Comparison of ENCODE assay signal across 16 cellular contexts in genomic region chr1:99348375-99349132, GRCh38.
DNase-seq lines count a peak whose midpoint lies in the region; TF ChIP-seq lines count a peak whose summit lies in the region.
"Had no signal": no experiment of that assay in that cellular context is flagged by ENCODE, and none has a peak within 500 bp of the region (broad histone marks: within the 10 kb centered on the region; RNA-seq: fewer than 3 reads in every experiment).

No MANE protein-coding gene starts in this region.

- peak overlapping the region in 1 of 3 experiments; percentile 25 for H3K4me3 Mint-ChIP-seq in nephron
- H3K4me3 Mint-ChIP-seq: GM23338 had no signal

- H3K36me3 Mint-ChIP-seq in nephron (ENCODE audit: low read depth), result no peaks in the 10 kb centered on the region

- H3K9me3 Mint-ChIP-seq in nephron, result peaks cover 8% of the 10 kb centered on the region
- H3K9me3 Mint-ChIP-seq: GM23338 had no signal

- TF ChIP-seq CTCF in AG10803 (conservative IDR thresholded peaks at IDR 0.05; ENCODE audit: low read length), result no peak
- TF ChIP-seq CTCF in nephron (IDR thresholded peaks at IDR 0.05; ENCODE audit: unreplicated experiment in 3 of 3), result no peak

- no peaks in the 10 kb centered on the region for H3K27me3 Mint-ChIP-seq in nephron (ENCODE audit: low read depth)

- H3K4me1 Mint-ChIP-seq in nephron, result peaks cover 20% of the 10 kb centered on the region
- H3K4me1 Mint-ChIP-seq: GM23338 had no signal

- DNase-seq in AG10803 (ENCODE audit: low read depth), result peak; percentile 3
- DNase-seq in M059J (ENCODE audit: low read depth), result peak; percentile 38
- peak; percentile 65 for DNase-seq in astrocyte of the hippocampus (ENCODE audit: low read depth, low spot score)
- DNase-seq in effector CD4-positive, alpha-beta T cell, result no peak
- DNase-seq in NOMO-1 (lab: John Stamatoyannopoulos, UW; ENCODE audit: unreplicated experiment in 2 of 2), result no peak
- no peak for DNase-seq in activated CD4-positive, alpha-beta T cell treated with anti-CD3 and anti-CD28 coated beads for 48 hours
- DNase-seq: C1 segment of cervical spinal cord, EL, NCI-H1436, NCI-H2029, NCI-H2171 treated with DMSO at 0.1 percent for 48 hours, NCI-H446 treated with DMSO at 0.1 percent for 48 hours, SHP77 had no signal

- H3K4me3 ChIP-seq in AG10803 (ENCODE audit: low read length), result no peak overlapping the region
- H3K4me3 ChIP-seq: A549, GM23338 had no signal

- H3K27ac Mint-ChIP-seq in nephron, result peak overlapping the region; percentile 84 to 92 (median 84)
- H3K27ac Mint-ChIP-seq: GM23338 had no signal

Comparison
In these comparisons a context has a peak if more than half of its experiments do, and no peak if none do; other contexts are left out.
1. DNase-seq: peak in AG10803 (single experiment), M059J (single experiment) and astrocyte of the hippocampus (single experiment); none in effector CD4-positive, alpha-beta T cell (single experiment), NOMO-1 (0 of 2) and activated CD4-positive, alpha-beta T cell treated with anti-CD3 and anti-CD28 coated beads for 48 hours (single experiment).